In the genomic region with DNA sequence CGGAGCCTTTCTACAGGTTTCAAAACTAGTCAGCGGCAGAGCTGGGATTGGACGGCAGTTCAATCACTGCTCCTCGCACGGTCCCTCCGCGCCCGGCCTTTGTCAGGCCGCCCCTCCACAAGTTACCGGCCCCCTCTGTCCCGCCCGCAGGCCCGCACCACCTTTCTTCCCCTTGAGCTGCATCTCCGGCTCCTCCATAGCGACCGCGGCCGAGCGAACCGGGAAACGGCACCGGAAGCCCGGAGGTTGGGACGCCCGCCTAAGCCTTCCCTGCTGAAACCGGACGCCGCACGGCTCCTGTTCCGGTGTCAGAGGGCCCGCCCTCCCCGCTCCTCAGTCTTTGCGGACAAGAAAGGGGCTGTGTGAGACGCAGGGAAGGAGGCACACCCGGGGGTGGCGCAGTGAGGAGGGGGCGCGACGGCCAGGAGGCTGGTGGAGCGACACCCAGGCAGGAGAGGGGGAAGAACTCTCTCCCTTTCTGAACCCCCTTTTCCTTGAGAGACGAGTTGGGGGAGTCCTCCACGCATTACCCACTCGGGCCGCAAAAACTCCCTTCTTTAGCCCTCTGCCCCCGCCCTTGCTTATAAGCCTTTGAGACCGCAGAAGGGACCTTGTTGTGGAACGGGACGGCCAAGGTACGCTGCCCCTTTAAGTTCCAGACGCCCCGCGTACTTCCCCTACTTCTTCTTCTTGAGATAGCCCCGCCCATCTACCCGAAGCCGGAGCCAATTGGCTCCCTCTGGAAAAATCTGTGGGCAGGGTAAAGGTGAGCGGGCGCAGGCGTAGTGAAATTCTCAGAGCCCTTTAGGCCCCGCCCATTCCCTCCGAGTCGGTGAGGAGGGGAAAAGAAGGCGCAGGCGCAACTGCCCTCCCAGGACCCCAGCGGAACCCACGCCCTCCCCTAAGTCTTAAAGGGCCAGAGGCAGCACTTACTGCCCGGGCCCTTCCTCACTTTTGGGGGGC, we compare ENCODE assay signal across 8 cellular contexts. TPM values are rescaled to one million over a fixed set of nuclear protein-coding genes. Genes with fewer than 3 reads are reported as not detected.
A peak's percentile ranks its signal among the peaks of the same experiment; 100 is the strongest.
DNase-seq lines count a peak whose midpoint lies in the region; ATAC-seq and TF ChIP-seq lines count a peak whose summit lies in the region.

BORCS8 (minus strand) TSS at position 233 of the 963 bp plus-strand sequence; CDS start at position 198, 35 bp downstream.
RFXANK (plus strand) TSS at position 339 of the 963 bp plus-strand sequence. CDS start 1,689 bp downstream, outside the sequence.

- TF ChIP-seq POLR2A in GM19099 (IDR thresholded peaks at IDR 0.05; ENCODE audit: extremely low read depth, insufficient read length, low read depth), result peak; percentile 71

- peak; percentile 81 for ATAC-seq in HG03432 (IDR thresholded peaks at IDR 0.05; ENCODE audit: unreplicated experiment)

- DNase-seq in AG20443 (ENCODE audit: low spot score), result peak; percentile 99
- peak; percentile 97 for DNase-seq in NCI-H510A (lab: John Stamatoyannopoulos, UW)
- DNase-seq in activated CD4-positive, alpha-beta T cell treated with anti-CD3 and anti-CD28 coated beads for 1 hour, result peak; percentile 98
- peak; percentile 99 for DNase-seq in cerebellum (ENCODE audit: low spot score)
- DNase-seq in islet precursor cell, result peak; percentile 99
- peak; percentile 96 to 98 (median 98) for DNase-seq in stimulated activated CD4-positive, alpha-beta T cell treated with anti-CD3 and anti-CD28 coated beads, Interleukin-12 subunit alpha, Interleukin-12 subunit beta, amount 100 ng/mL, for 48 hours (ENCODE audit: low read depth in 2 of 3, low spot score in 1 of 3)

RNA-seq across cellular contexts. Expression of gene BORCS8, which starts in this region (rescaled TPM):
- total RNA-seq in cerebellum, result 10.0 TPM

RNA-seq across cellular contexts. Expression of gene RFXANK, which starts in this region (rescaled TPM):
- total RNA-seq in cerebellum, result 16.8 TPM

Comparison
In these comparisons a context has a peak if more than half of its experiments do, and no peak if none do; other contexts are left out.
1. Peak in every context shown above with its lines: DNase-seq and ATAC-seq.